ENCODE assay signal across 8 cellular contexts in the genomic region with DNA sequence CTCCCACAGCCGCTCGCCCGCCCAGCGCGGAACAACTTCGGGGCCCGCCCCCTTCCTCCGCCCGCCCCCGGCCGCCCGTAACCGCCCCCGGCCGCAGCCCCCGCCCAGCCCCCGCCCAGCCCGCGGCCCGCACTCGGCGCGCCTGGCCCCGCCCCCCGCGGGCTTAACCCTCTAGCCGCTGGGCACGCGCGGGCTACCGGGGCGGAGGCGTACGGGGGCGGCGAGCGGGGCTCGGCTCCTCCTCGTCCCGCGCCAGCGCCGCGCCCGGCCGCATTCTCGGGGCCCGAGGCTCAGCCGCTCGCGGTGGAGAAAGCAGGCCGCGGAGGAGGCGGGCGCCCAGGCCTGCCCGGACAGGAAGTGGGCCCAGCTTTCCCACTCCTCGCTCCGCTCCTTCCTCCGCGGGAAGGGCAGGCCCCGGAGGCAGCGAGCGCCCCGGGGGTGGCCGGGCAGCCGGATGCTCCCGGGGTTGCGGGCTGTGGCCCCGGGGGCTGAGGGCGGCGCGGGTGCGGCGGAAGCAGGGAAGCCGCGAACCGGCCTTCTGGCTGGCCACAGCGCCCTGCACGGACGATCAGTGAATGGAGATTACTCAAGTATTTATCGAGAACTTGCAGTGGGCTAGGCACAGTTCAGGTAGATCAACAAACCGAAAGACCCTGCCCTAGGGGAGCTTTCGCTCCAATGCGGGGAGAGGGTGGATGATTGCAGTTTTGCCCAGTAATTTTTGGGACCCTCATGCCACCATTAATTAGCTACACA. TPM values are rescaled to one million over a fixed set of nuclear protein-coding genes. Genes with fewer than 3 reads are reported as not detected.
A peak's percentile ranks its signal among the peaks of the same experiment; 100 is the strongest.
DNase-seq lines count a peak whose midpoint lies in the region; ATAC-seq and TF ChIP-seq lines count a peak whose summit lies in the region.

A gene with protein sequence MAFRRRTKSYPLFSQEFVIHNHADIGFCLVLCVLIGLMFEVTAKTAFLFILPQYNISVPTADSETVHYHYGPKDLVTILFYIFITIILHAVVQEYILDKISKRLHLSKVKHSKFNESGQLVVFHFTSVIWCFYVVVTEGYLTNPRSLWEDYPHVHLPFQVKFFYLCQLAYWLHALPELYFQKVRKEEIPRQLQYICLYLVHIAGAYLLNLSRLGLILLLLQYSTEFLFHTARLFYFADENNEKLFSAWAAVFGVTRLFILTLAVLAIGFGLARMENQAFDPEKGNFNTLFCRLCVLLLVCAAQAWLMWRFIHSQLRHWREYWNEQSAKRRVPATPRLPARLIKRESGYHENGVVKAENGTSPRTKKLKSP (minus strand): TSS at position 39 of the 756 bp plus-strand sequence. CDS start 145 bp downstream, outside the sequence.

- no peaks in the 10 kb centered on the region for H3K9me3 ChIP-seq in HUES64 (ENCODE audit: insufficient read depth, low read depth, low read length)
- no peaks in the 10 kb centered on the region for H3K9me3 ChIP-seq in neutrophil

- peak; percentile 51 for ATAC-seq in GM21447 (IDR thresholded peaks at IDR 0.05; ENCODE audit: unreplicated experiment)

- DNase-seq in DMS153 treated with DMSO at 0.1 percent for 48 hours (lab: John Stamatoyannopoulos, UW; ENCODE audit: unreplicated experiment), result peak; percentile 73
- peak; percentile 45 for DNase-seq in SHP77 treated with DMSO at 0.1 percent for 48 hours (lab: John Stamatoyannopoulos, UW)
- peak; percentile 58 for DNase-seq in activated gamma-delta T cell treated with anti-CD3 and anti-CD28 coated beads, Interleukin-2, amount 50 U/mL, for 16 hours (ENCODE audit: low read depth)
- DNase-seq in foreskin melanocyte, result peak; percentile 59

- no peaks in the 10 kb centered on the region for H3K36me3 ChIP-seq in HUES64 (ENCODE audit: insufficient read depth, low read length)
- H3K36me3 ChIP-seq in neutrophil, result no peaks in the 10 kb centered on the region

- H3K27ac ChIP-seq in HUES64 (ENCODE audit: low read depth, low read length) (peak within 1 kb of the TSS; percentile 95), neutrophil (peak within 1 kb of the TSS; percentile 94)

- peak within 1 kb of the TSS; percentile 92 for H3K9ac ChIP-seq in HUES64 (ENCODE audit: low read depth, low read length)

- H3K4me3 ChIP-seq in HUES64 (ENCODE audit: low read length), result peak within 1 kb of the TSS; percentile 89
- H3K4me3 ChIP-seq in neutrophil (ENCODE audit: low read depth in 1 of 2, low read length in 1 of 2), result peak within 1 kb of the TSS; percentile 87 to 90

- WGBS in HUES64, result under 1% methylated on average over 84 of the region's 84 CpGs

- H3K27me3 ChIP-seq in HUES64 (ENCODE audit: insufficient read depth, low read length) (no peaks in the 10 kb centered on the region), neutrophil (no peaks in the 10 kb centered on the region)

- TF ChIP-seq CTCF in neutrophil (IDR thresholded peaks at IDR 0.05), result peak; percentile 21
- no peak for TF ChIP-seq CTCF in subcutaneous adipose tissue (IDR thresholded peaks at IDR 0.05; ENCODE audit: low read depth)

- H3K4me1 ChIP-seq in HUES64 (ENCODE audit: insufficient read depth, low read length) (peaks cover 37% of the 10 kb centered on the region), neutrophil (ENCODE audit: control insufficient read depth in 1 of 2, insufficient read depth in 1 of 2, low read depth in 1 of 2, low read length in 1 of 2) (peaks cover 28 to 31% of the 10 kb centered on the region in 2 experiments)

RNA-seq across cellular contexts. Expression of the gene that starts here (rescaled TPM):
- 11.9 TPM for polyA plus RNA-seq in HUES64 (2013, experiment 1 of 2)
- polyA plus RNA-seq in HUES64 (2013, experiment 2 of 2), result 11.2 TPM
- 10 to 100 TPM; 18.3 to 39.1 (median 27.6) TPM for total RNA-seq in subcutaneous adipose tissue

Comparison
In these comparisons a context has a peak if more than half of its experiments do, and no peak if none do; other contexts are left out.
1. Peak in every context shown above with its lines: DNase-seq, ATAC-seq, H3K4me3 ChIP-seq and H3K27ac ChIP-seq.